11 cellular contexts compared by ENCODE assay signal in genomic region chr6:87656857-87657256, GRCh38. TPM values are rescaled to one million over a fixed set of nuclear protein-coding genes. Genes with fewer than 3 reads are reported as not detected.
DNase-seq lines count a peak whose midpoint lies in the region; ATAC-seq, FAIRE-seq and TF ChIP-seq lines count a peak whose summit lies in the region.
"Had no signal": no experiment of that assay in that cellular context is flagged by ENCODE, and none has a peak within 500 bp of the region (broad histone marks: within the 10 kb centered on the region; RNA-seq: fewer than 3 reads in every experiment).

No MANE protein-coding gene starts in this region.

- intact Hi-C loops in activated T-helper 1 cell treated with anti-CD3 and anti-CD28 coated beads, Interleukin-12 subunit alpha, Interleukin-12 subunit beta, Interleukin-2, Interleukin-4 antibody, amounts not matched to agents 30 ng/mL and 10 ng/mL and 1 ng/mL, durations not matched to agents 14 hours and 24 hours and 36 hours (cut with micrococcal nuclease) = no loop called here
- intact Hi-C loops in mammary epithelial cell (cut with micrococcal nuclease) = no loop called here

- CTCF ChIA-PET in mammary epithelial cell (lab: Charles Lee; ENCODE audit: low non-redundant PET) = no interaction called here

- DNase-seq in GM12891 (ENCODE audit: insufficient read length, low spot score) = no peak
- DNase-seq in activated T-helper 1 cell treated with anti-CD3 and anti-CD28 coated beads, Interleukin-12 subunit alpha, Interleukin-12 subunit beta, Interleukin-2, Interleukin-4 antibody, amounts not matched to agents 30 ng/mL and 10 ng/mL and 1 ng/mL, durations not matched to agents 14 hours and 24 hours and 36 hours (ENCODE audit: low spot score) = no peak
- no peak for DNase-seq in smooth muscle cell (lab: John Stamatoyannopoulos, UW; ENCODE audit: unreplicated experiment)
- no peak for DNase-seq in mammary epithelial cell

- H3K4me1 Mint-ChIP-seq in activated T-helper 1 cell treated with anti-CD3 and anti-CD28 coated beads, Interleukin-12 subunit alpha, Interleukin-12 subunit beta, Interleukin-2, Interleukin-4 antibody, amounts not matched to agents 30 ng/mL and 10 ng/mL and 1 ng/mL, durations not matched to agents 14 hours and 24 hours and 36 hours (ENCODE audit: low read depth) = peaks cover 38% of the 10 kb centered on the region

- in situ Hi-C loops in mammary epithelial cell (cut with MboI; ENCODE audit: low sequenced_read_pairs in 2 of 2) = no loop called here

- no peak overlapping the region for H3K4me3 ChIP-seq in smooth muscle cell
- H3K4me3 ChIP-seq in mammary epithelial cell (replicated peaks in 1 of 3; ENCODE audit: insufficient read depth in 1 of 3, low read depth in 2 of 3, low read length in 3 of 3) = no peak overlapping the region

- H3K36me3 Mint-ChIP-seq in activated T-helper 1 cell treated with anti-CD3 and anti-CD28 coated beads, Interleukin-12 subunit alpha, Interleukin-12 subunit beta, Interleukin-2, Interleukin-4 antibody, amounts not matched to agents 30 ng/mL and 10 ng/mL and 1 ng/mL, durations not matched to agents 14 hours and 24 hours and 36 hours (ENCODE audit: low read depth) = peaks cover 38% of the 10 kb centered on the region

- H3K4me1 ChIP-seq in smooth muscle cell (ENCODE audit: low read depth) (peaks cover 8% of the 10 kb centered on the region), mammary epithelial cell (ENCODE audit: insufficient read depth, low read length) (no peaks in the 10 kb centered on the region)

- H3K27ac ChIP-seq in smooth muscle cell (ENCODE audit: low read depth) (no peak overlapping the region), mammary epithelial cell (ENCODE audit: insufficient read depth, low read depth, low read length) (no peak overlapping the region)
- H3K27ac ChIP-seq: neutrophil had no signal

- peak; percentile 55 for FAIRE-seq in GM12891 (lab: Jason Lieb, UNC)
- FAIRE-seq: G401.6 had no signal

- no peak overlapping the region for H3K4me3 Mint-ChIP-seq in activated T-helper 1 cell treated with anti-CD3 and anti-CD28 coated beads, Interleukin-12 subunit alpha, Interleukin-12 subunit beta, Interleukin-2, Interleukin-4 antibody, amounts not matched to agents 30 ng/mL and 10 ng/mL and 1 ng/mL, durations not matched to agents 14 hours and 24 hours and 36 hours

- no peaks in the 10 kb centered on the region for H3K9me3 ChIP-seq in smooth muscle cell (replicated peaks; ENCODE audit: low read depth)
- H3K9me3 ChIP-seq in mammary epithelial cell (replicated peaks; ENCODE audit: insufficient read depth, low read length) = no peaks in the 10 kb centered on the region
- H3K9me3 ChIP-seq: neutrophil had no signal

- H3F3A ChIP-seq in smooth muscle cell (ENCODE audit: low read depth) = no peaks in the 10 kb centered on the region

- H3K9me3 Mint-ChIP-seq in activated T-helper 1 cell treated with anti-CD3 and anti-CD28 coated beads, Interleukin-12 subunit alpha, Interleukin-12 subunit beta, Interleukin-2, Interleukin-4 antibody, amounts not matched to agents 30 ng/mL and 10 ng/mL and 1 ng/mL, durations not matched to agents 14 hours and 24 hours and 36 hours = no peaks in the 10 kb centered on the region

- ATAC-seq in GM21367 (IDR thresholded peaks at IDR 0.05; ENCODE audit: unreplicated experiment) = peak; percentile 75
- ATAC-seq in HG03196 (IDR thresholded peaks at IDR 0.05; ENCODE audit: unreplicated experiment) = peak; percentile 81
- no peak for ATAC-seq in HG03565 (IDR thresholded peaks at IDR 0.05; ENCODE audit: unreplicated experiment)
- ATAC-seq in HG02970 (IDR thresholded peaks at IDR 0.05; ENCODE audit: low FRiP score, unreplicated experiment) = no peak
- ATAC-seq: activated CD4-positive, CD25-positive, alpha-beta regulatory T cell treated with anti-CD3 and anti-CD28 coated beads, Interleukin-2, amount 50 U/mL, for 24 hours had no signal

- H3K9ac ChIP-seq in smooth muscle cell (ENCODE audit: low read depth) (no peak overlapping the region), mammary epithelial cell (ENCODE audit: insufficient read depth, low read length) (no peak overlapping the region)

- TF ChIP-seq CTCF in smooth muscle cell (IDR thresholded peaks at IDR 0.05; ENCODE audit: borderline replicate concordance, insufficient read depth, poor library complexity, severe bottlenecking) (no peak), mammary epithelial cell (conservative IDR thresholded peaks at IDR 0.05 in 1 of 2, IDR thresholded peaks at IDR 0.05 in 1 of 2; ENCODE audit: extremely low read depth in 1 of 2, insufficient read depth in 1 of 2, low read depth in 1 of 2, low read length in 2 of 2) (no peak)

- H2AFZ ChIP-seq in smooth muscle cell (ENCODE audit: low read depth) = no peak overlapping the region
- no peak overlapping the region for H2AFZ ChIP-seq in mammary epithelial cell (ENCODE audit: low read depth, low read length)

- dilution Hi-C loops in mammary epithelial cell (cut with HindIII; ENCODE audit: low sequenced_read_pairs) = no loop called here

- no TSS peak for BruUV-seq in mammary epithelial cell (replicated peaks; lab: Mats Ljungman, UMichigan)

- TF ChIP-seq POLR2A in GM12891 (IDR thresholded peaks at IDR 0.05; ENCODE audit: low read depth, low read length) = no peak

- no peaks in the 10 kb centered on the region for H4K20me1 ChIP-seq in smooth muscle cell (ENCODE audit: low read depth)
- no peaks in the 10 kb centered on the region for H4K20me1 ChIP-seq in mammary epithelial cell (ENCODE audit: insufficient read depth, low read length)

- no peaks in the 10 kb centered on the region for H3K27me3 Mint-ChIP-seq in activated T-helper 1 cell treated with anti-CD3 and anti-CD28 coated beads, Interleukin-12 subunit alpha, Interleukin-12 subunit beta, Interleukin-2, Interleukin-4 antibody, amounts not matched to agents 30 ng/mL and 10 ng/mL and 1 ng/mL, durations not matched to agents 14 hours and 24 hours and 36 hours (ENCODE audit: insufficient read depth)

- H3K4me2 ChIP-seq in smooth muscle cell = no peak overlapping the region
- no peak overlapping the region for H3K4me2 ChIP-seq in mammary epithelial cell (ENCODE audit: insufficient read depth, low read depth, low read length)

- H3K27me3 ChIP-seq in smooth muscle cell (ENCODE audit: low read depth) = no peaks in the 10 kb centered on the region
- H3K27me3 ChIP-seq in mammary epithelial cell (ENCODE audit: insufficient read depth, low read length) = no peaks in the 10 kb centered on the region
- H3K27me3 ChIP-seq: neutrophil had no signal

- H3K36me3 ChIP-seq in smooth muscle cell (ENCODE audit: low read depth) (no peaks in the 10 kb centered on the region), mammary epithelial cell (ENCODE audit: insufficient read depth, low read length) (peaks cover 4% of the 10 kb centered on the region)

- no peaks in the 10 kb centered on the region for H3K79me2 ChIP-seq in smooth muscle cell (ENCODE audit: low read depth)
- no peaks in the 10 kb centered on the region for H3K79me2 ChIP-seq in mammary epithelial cell (ENCODE audit: insufficient read depth, low read length)

- H3K27ac Mint-ChIP-seq in activated T-helper 1 cell treated with anti-CD3 and anti-CD28 coated beads, Interleukin-12 subunit alpha, Interleukin-12 subunit beta, Interleukin-2, Interleukin-4 antibody, amounts not matched to agents 30 ng/mL and 10 ng/mL and 1 ng/mL, durations not matched to agents 14 hours and 24 hours and 36 hours = peak overlapping the region; percentile 74

TF ChIP-seq in GM12891, 5 proteins besides CTCF, POLR2A, EP300 and RAD21:
- TF ChIP-seq TAF1 (IDR thresholded peaks at IDR 0.05; ENCODE audit: low read depth, low read length) = no peak
- TF ChIP-seq PAX5 (IDR thresholded peaks at IDR 0.05; ENCODE audit: insufficient read depth, low read length, severe bottlenecking) = no peak
- TF ChIP-seq POU2F2 (IDR thresholded peaks at IDR 0.05; ENCODE audit: low read depth, low read length) = no peak
- TF ChIP-seq SPI1 (IDR thresholded peaks at IDR 0.05; ENCODE audit: low read depth, low read length) = no peak
- TF ChIP-seq POLR2AphosphoS5 (IDR thresholded peaks at IDR 0.05; ENCODE audit: low read depth, low read length) = no peak

RNA-seq across cellular contexts. Expression of gene AKIRIN2, which starts 45.2 kb away (rescaled TPM):
- 50.7 TPM for polyA plus RNA-seq in GM12891 (2012; ENCODE audit: low read depth, missing spikeins)
- total RNA-seq in activated T-helper 1 cell treated with anti-CD3 and anti-CD28 coated beads, Interleukin-12 subunit alpha, Interleukin-12 subunit beta, Interleukin-2, Interleukin-4 antibody, amounts not matched to agents 30 ng/mL and 10 ng/mL and 1 ng/mL, durations not matched to agents 14 hours and 24 hours and 36 hours = 40.1 and 42.0 TPM in 2 replicates
- 29.5 and 29.6 TPM in 2 replicates for total RNA-seq in smooth muscle cell
- polyA plus RNA-seq in smooth muscle cell = 50.5 and 60.3 TPM in 2 replicates
- total RNA-seq in mammary epithelial cell = 10 to 100 TPM; 32.7 to 65.7 TPM
- 23.1 TPM for polyA plus RNA-seq in mammary epithelial cell
- polyA minus RNA-seq in mammary epithelial cell = 36.7 TPM

Comparison
In these comparisons a context has a peak if more than half of its experiments do, and no peak if none do; other contexts are left out.
1. ATAC-seq: peak in GM21367 (single experiment) and HG03196 (single experiment); none in HG03565 (single experiment) and HG02970 (single experiment).